Comparison of ENCODE assay signal across 25 cellular contexts in genomic region chr1:25524568-25525359, GRCh38.
"Had no signal": no experiment of that assay in that cellular context is flagged by ENCODE, and none has a peak within 500 bp of the region (broad histone marks: within the 10 kb centered on the region; RNA-seq: fewer than 3 reads in every experiment).

No MANE protein-coding gene starts in this region.

- H3K4me3 ChIP-seq: adrenal gland, hepatocyte, sigmoid colon, smooth muscle cell, testis, uterus had no signal

- H3K4me1 ChIP-seq: adrenal gland, sigmoid colon, testis, uterus had no signal

- H3K27me3 ChIP-seq: adrenal gland, hepatocyte, testis, uterus had no signal

- H3K27ac Mint-ChIP-seq: activated naive CD8-positive, alpha-beta T cell; activated T-helper 2 cell treated with anti-CD3 and anti-CD28 coated beads, Interferon-gamma antibody, Interleukin-2, Interleukin-4, amounts not matched to agents 10 μg/mL and 5 μg/mL and 100 μg/mL, durations not matched to agents 14 hours and 24 hours and 36 hours; immature natural killer cell; nephron progenitor cell had no signal

- H3K27ac ChIP-seq: adrenal gland, hepatocyte, sigmoid colon, testis, uterus had no signal

- H3K4me3 Mint-ChIP-seq: activated naive CD8-positive, alpha-beta T cell; immature natural killer cell; nephron progenitor cell; stimulated activated naive B cell treated with anti-CD40 and anti-IgM and Interleukin-4, amounts not matched to agents 10 μg/mL and 1 μg/mL and 100 μg/mL, for 72 hours had no signal

- H3K9me3 ChIP-seq: adrenal gland, testis, uterus had no signal

- FAIRE-seq: astrocyte, endometrium, TTC549 had no signal

- H3K36me3 Mint-ChIP-seq: activated naive CD8-positive, alpha-beta T cell; immature natural killer cell; stimulated activated naive B cell treated with anti-CD40 and anti-IgM and Interleukin-4, amounts not matched to agents 10 μg/mL and 1 μg/mL and 100 μg/mL, for 72 hours had no signal

- H3K9me3 Mint-ChIP-seq: immature natural killer cell had no signal

- H3K36me3 ChIP-seq: adrenal gland, sigmoid colon, uterus had no signal

- H3K27me3 Mint-ChIP-seq: activated naive CD8-positive, alpha-beta T cell had no signal

- H3K4me1 Mint-ChIP-seq: nephron progenitor cell had no signal

- DNase-seq: activated CD4-positive, alpha-beta T cell treated with anti-CD3 and anti-CD28 coated beads for 1 hour; activated CD4-positive, alpha-beta T cell treated with anti-CD3 and anti-CD28 coated beads, Interleukin-2, amount 50 U/mL, for 1 hour; activated naive CD4-positive, alpha-beta T cell; activated T-cell treated with anti-CD3 and anti-CD28 coated beads, Interleukin-2, amount 50 U/mL, for 1 hour; adrenal gland; cerebellar nuclear complex; foreskin melanocyte; immature natural killer cell; midbrain; nephron progenitor cell; sigmoid colon; stimulated activated CD4-positive, alpha-beta T cell treated with anti-CD3 and anti-CD28 coated beads, Interleukin-2, amount 100 ng/mL, for 48 hours; stimulated activated CD8-positive, alpha-beta memory T cell treated with anti-CD3 and anti-CD28 coated beads, Interleukin-4, amount 100 ng/mL, for 48 hours; stimulated activated naive B cell treated with anti-CD40 and anti-IgM and Interleukin-4, amounts not matched to agents 10 μg/mL and 1 μg/mL and 100 μg/mL, for 72 hours; T-helper 1 cell; testis; trophoblast cell; uterus had no signal

- ATAC-seq: stimulated activated naive B cell treated with anti-CD40 and anti-IgM and Interleukin-4, amounts not matched to agents 10 μg/mL and 1 μg/mL and 100 μg/mL, for 72 hours had no signal
